Comparison of ENCODE assay signal across 1 cellular context in the genomic region with DNA sequence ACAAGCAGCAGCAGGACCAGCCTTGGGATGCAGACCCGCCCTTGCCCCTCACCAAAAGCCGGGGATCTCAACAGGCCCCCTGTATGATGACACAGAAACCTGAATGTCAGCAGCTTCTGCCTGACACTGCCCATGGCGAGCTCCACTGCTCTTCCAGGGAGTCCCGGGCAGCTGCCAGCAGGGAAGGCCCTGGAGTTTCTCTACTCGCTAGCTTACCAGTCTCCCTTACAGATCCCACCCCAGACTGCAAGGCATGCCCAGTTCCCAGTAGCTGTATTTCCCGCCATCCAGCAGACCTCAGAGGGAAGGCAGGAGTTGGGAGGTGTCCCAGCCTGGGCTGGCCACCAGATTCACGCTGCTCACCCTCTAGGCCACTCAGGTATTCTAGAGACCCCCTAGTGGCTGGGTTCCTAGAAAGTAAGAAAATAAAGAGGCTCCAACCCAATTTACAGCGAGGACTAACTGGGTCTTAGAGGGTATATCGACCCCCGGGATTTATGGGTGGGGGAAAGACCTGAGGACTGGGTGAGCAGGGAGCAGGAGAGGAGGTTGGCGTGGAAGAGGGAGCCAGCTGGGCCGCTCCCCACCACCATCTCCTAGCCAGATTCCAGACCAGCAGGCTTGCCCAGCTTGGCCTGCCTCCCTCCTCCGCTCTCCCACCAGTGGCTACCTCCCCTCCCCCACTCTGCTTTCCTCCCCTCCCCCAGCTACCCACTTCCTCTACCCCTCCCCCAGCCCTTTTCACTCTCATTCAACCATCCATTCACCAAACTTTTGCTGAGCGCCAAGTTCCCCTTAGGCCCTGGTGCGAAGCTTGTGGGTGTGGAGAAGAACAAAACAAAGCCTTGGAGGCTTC.
TF ChIP-seq lines count a peak whose summit lies in the region.

No MANE protein-coding gene starts in this region.

TF ChIP-seq in IMR-90, 13 proteins besides CTCF, POLR2A, EP300 and RAD21:
- TF ChIP-seq BHLHE40 (IDR thresholded peaks at IDR 0.05; ENCODE audit: low read depth, low read length) (no peak), NFE2L2 (IDR thresholded peaks at IDR 0.05; ENCODE audit: low read depth, low read length) (no peak), CEBPB (IDR thresholded peaks at IDR 0.05; ENCODE audit: low read depth, low read length) (no peak), RCOR1 (IDR thresholded peaks at IDR 0.05; ENCODE audit: insufficient replicate concordance, low read length) (no peak), RFX5 (IDR thresholded peaks at IDR 0.05; ENCODE audit: low read depth, low read length) (no peak), FOS (IDR thresholded peaks at IDR 0.05; ENCODE audit: low read depth, low read length) (no peak)
TF ChIP-seq in IMR-90: peak in this region for 0.
